ENCODE assay signal across 9 cellular contexts in genomic region chr1:200207711-200208126, GRCh38.
DNase-seq lines count a peak whose midpoint lies in the region; ATAC-seq and TF ChIP-seq lines count a peak whose summit lies in the region.
"Had no signal": no experiment of that assay in that cellular context is flagged by ENCODE, and none has a peak within 500 bp of the region (broad histone marks: within the 10 kb centered on the region; RNA-seq: fewer than 3 reads in every experiment).

No MANE protein-coding gene starts in this region.

- TF ChIP-seq POLR2A in right lobe of liver (IDR thresholded peaks at IDR 0.05), result no peak

- H3K27me3 ChIP-seq in right lobe of liver, result no peaks in the 10 kb centered on the region

- TF ChIP-seq CTCF in GM10266 (IDR thresholded peaks at IDR 0.05; ENCODE audit: control insufficient read depth, insufficient read depth, low read depth, missing control alignments) (no peak), astrocyte of the spinal cord (IDR thresholded peaks at IDR 0.05; ENCODE audit: low read depth, low read length) (no peak), right lobe of liver (IDR thresholded peaks at IDR 0.05) (no peak)

- 79% methylated on average over 6 of the region's 6 CpGs for WGBS in right lobe of liver (ENCODE audit: insufficient coverage, low coverage, low lambda C conversion rate, missing lambda C conversion rate)

- ATAC-seq in GM21515 (IDR thresholded peaks at IDR 0.05; ENCODE audit: unreplicated experiment) (peak; percentile 80), HG03460 (IDR thresholded peaks at IDR 0.05; ENCODE audit: unreplicated experiment) (peak; percentile 80), right lobe of liver (no peak), GM19467 (IDR thresholded peaks at IDR 0.05; ENCODE audit: unreplicated experiment) (no peak)

- intact Hi-C loops in right lobe of liver (cut with DNase I), result no loop called here

- no peaks in the 10 kb centered on the region for H3K4me1 ChIP-seq in right lobe of liver

- no peaks in the 10 kb centered on the region for H3K36me3 ChIP-seq in right lobe of liver

- no peak overlapping the region for H3K4me3 ChIP-seq in astrocyte of the spinal cord (ENCODE audit: low read depth, low read length)
- no peak overlapping the region for H3K4me3 ChIP-seq in right lobe of liver

- no peak overlapping the region for H3K27ac ChIP-seq in right lobe of liver

- in situ Hi-C loops in astrocyte of the spinal cord (cut with HindIII; ENCODE audit: low sequenced_read_pairs), result no loop called here

- no peaks in the 10 kb centered on the region for H3K9me3 ChIP-seq in right lobe of liver

- DNase-seq in GM10266 (ENCODE audit: extremely low spot score) (peak; percentile 24), astrocyte of the spinal cord (ENCODE audit: low read depth, low spot score) (peak; percentile 29), right lobe of liver (no peak), NCI-H446 (lab: John Stamatoyannopoulos, UW) (no peak), islet precursor cell (no peak)
- DNase-seq: SHP77 had no signal

Comparison
In these comparisons a context has a peak if more than half of its experiments do, and no peak if none do; other contexts are left out.
1. DNase-seq: peak in GM10266 (single experiment) and astrocyte of the spinal cord (single experiment); none in right lobe of liver (0 of 3), NCI-H446 (0 of 2) and islet precursor cell (single experiment).
2. ATAC-seq: peak in GM21515 (single experiment) and HG03460 (single experiment); none in right lobe of liver (0 of 4) and GM19467 (single experiment).